ENCODE assay signal across 1 cellular context in the genomic region with DNA sequence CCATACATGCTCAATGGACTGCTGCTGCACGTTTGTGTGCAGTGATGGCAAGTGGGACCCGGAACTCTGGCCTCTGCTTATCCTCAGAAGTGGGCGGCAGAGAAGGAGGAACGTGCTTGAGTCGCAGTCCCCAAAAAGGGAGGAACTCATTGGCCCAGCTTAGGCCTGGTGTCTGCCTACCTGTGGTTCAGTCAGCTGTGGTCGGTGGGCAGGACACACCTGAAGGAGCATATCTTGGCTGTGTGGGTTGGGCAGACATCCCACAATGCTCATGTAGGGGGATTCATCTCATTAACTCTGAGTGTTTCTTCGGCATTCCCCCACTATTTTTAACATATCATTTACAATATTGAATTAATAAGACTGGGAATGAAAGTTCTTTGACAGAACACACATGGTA.
TF ChIP-seq lines count a peak whose summit lies in the region.

No MANE protein-coding gene starts in this region.

TF ChIP-seq in GM12878, 131 proteins besides CTCF, POLR2A, EP300 and RAD21 (continued from another document and continues in another):
- TF ChIP-seq, protein P1, sequence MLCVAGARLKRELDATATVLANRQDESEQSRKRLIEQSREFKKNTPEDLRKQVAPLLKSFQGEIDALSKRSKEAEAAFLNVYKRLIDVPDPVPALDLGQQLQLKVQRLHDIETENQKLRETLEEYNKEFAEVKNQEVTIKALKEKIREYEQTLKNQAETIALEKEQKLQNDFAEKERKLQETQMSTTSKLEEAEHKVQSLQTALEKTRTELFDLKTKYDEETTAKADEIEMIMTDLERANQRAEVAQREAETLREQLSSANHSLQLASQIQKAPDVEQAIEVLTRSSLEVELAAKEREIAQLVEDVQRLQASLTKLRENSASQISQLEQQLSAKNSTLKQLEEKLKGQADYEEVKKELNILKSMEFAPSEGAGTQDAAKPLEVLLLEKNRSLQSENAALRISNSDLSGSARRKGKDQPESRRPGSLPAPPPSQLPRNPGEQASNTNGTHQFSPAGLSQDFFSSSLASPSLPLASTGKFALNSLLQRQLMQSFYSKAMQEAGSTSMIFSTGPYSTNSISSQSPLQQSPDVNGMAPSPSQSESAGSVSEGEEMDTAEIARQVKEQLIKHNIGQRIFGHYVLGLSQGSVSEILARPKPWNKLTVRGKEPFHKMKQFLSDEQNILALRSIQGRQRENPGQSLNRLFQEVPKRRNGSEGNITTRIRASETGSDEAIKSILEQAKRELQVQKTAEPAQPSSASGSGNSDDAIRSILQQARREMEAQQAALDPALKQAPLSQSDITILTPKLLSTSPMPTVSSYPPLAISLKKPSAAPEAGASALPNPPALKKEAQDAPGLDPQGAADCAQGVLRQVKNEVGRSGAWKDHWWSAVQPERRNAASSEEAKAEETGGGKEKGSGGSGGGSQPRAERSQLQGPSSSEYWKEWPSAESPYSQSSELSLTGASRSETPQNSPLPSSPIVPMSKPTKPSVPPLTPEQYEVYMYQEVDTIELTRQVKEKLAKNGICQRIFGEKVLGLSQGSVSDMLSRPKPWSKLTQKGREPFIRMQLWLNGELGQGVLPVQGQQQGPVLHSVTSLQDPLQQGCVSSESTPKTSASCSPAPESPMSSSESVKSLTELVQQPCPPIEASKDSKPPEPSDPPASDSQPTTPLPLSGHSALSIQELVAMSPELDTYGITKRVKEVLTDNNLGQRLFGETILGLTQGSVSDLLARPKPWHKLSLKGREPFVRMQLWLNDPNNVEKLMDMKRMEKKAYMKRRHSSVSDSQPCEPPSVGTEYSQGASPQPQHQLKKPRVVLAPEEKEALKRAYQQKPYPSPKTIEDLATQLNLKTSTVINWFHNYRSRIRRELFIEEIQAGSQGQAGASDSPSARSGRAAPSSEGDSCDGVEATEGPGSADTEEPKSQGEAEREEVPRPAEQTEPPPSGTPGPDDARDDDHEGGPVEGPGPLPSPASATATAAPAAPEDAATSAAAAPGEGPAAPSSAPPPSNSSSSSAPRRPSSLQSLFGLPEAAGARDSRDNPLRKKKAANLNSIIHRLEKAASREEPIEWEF (IDR thresholded peaks at IDR 0.05; ENCODE audit: insufficient replicate concordance, low read depth, low read length) = no peak
- TF ChIP-seq TCF12 (IDR thresholded peaks at IDR 0.05; ENCODE audit: low read depth, low read length) (0 out of 2 replicates have a peak, but pooled peaks have one; percentile 29), LARP7 (IDR thresholded peaks at IDR 0.05) (no peak), SREBF2 (IDR thresholded peaks at IDR 0.05; ENCODE audit: low read length) (no peak), ZBED1 (IDR thresholded peaks at IDR 0.05; ENCODE audit: borderline replicate concordance) (peak; percentile 29; the same call in 1 of the 2 replicates), HDAC6 (IDR thresholded peaks at IDR 0.05; ENCODE audit: unreplicated experiment) (no peak), PRDM15 (CRISPR knock-in tag; IDR thresholded peaks at IDR 0.05) (no peak), ZSCAN29 (IDR thresholded peaks at IDR 0.05) (no peak), NFXL1 (IDR thresholded peaks at IDR 0.05; ENCODE audit: borderline replicate concordance) (no peak), KDM1A (IDR thresholded peaks at IDR 0.05; ENCODE audit: borderline replicate concordance) (no peak), SMAD1 (IDR thresholded peaks at IDR 0.05; ENCODE audit: low read depth, partially characterized antibody) (no peak), NRF1 (conservative IDR thresholded peaks at IDR 0.05; ENCODE audit: low read depth, low read length) (no peak), NR2C2 (IDR thresholded peaks at IDR 0.05; ENCODE audit: borderline replicate concordance, control insufficient read depth, insufficient read length, low read depth) (no peak), ZNF592 (IDR thresholded peaks at IDR 0.05) (no peak), EZH2 (IDR thresholded peaks at IDR 0.05; ENCODE audit: borderline replicate concordance, control insufficient read depth, low read depth, low read length) (no peak), JUND (IDR thresholded peaks at IDR 0.05; ENCODE audit: low read depth, low read length) (no peak), STAT3 (IDR thresholded peaks at IDR 0.05; ENCODE audit: low read depth, low read length) (no peak), CBX5 (IDR thresholded peaks at IDR 0.05; ENCODE audit: low read depth) (no peak), SUZ12 (IDR thresholded peaks at IDR 0.05; ENCODE audit: unreplicated experiment) (no peak), FOXM1 (IDR thresholded peaks at IDR 0.05; ENCODE audit: low read depth, low read length) (peak; percentile 64; the same call in 1 of the 2 replicates)
- TF ChIP-seq, protein P2, sequence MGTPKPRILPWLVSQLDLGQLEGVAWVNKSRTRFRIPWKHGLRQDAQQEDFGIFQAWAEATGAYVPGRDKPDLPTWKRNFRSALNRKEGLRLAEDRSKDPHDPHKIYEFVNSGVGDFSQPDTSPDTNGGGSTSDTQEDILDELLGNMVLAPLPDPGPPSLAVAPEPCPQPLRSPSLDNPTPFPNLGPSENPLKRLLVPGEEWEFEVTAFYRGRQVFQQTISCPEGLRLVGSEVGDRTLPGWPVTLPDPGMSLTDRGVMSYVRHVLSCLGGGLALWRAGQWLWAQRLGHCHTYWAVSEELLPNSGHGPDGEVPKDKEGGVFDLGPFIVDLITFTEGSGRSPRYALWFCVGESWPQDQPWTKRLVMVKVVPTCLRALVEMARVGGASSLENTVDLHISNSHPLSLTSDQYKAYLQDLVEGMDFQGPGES (IDR thresholded peaks at IDR 0.05) = no peak
- TF ChIP-seq, protein P3, sequence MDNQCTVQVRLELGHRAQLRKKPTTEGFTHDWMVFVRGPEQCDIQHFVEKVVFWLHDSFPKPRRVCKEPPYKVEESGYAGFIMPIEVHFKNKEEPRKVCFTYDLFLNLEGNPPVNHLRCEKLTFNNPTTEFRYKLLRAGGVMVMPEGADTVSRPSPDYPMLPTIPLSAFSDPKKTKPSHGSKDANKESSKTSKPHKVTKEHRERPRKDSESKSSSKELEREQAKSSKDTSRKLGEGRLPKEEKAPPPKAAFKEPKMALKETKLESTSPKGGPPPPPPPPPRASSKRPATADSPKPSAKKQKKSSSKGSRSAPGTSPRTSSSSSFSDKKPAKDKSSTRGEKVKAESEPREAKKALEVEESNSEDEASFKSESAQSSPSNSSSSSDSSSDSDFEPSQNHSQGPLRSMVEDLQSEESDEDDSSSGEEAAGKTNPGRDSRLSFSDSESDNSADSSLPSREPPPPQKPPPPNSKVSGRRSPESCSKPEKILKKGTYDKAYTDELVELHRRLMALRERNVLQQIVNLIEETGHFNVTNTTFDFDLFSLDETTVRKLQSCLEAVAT (IDR thresholded peaks at IDR 0.05) = no peak
- TF ChIP-seq, protein P4, sequence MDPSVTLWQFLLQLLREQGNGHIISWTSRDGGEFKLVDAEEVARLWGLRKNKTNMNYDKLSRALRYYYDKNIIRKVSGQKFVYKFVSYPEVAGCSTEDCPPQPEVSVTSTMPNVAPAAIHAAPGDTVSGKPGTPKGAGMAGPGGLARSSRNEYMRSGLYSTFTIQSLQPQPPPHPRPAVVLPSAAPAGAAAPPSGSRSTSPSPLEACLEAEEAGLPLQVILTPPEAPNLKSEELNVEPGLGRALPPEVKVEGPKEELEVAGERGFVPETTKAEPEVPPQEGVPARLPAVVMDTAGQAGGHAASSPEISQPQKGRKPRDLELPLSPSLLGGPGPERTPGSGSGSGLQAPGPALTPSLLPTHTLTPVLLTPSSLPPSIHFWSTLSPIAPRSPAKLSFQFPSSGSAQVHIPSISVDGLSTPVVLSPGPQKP (IDR thresholded peaks at IDR 0.05; ENCODE audit: low read depth, low read length) = no peak
- TF ChIP-seq, protein P5, sequence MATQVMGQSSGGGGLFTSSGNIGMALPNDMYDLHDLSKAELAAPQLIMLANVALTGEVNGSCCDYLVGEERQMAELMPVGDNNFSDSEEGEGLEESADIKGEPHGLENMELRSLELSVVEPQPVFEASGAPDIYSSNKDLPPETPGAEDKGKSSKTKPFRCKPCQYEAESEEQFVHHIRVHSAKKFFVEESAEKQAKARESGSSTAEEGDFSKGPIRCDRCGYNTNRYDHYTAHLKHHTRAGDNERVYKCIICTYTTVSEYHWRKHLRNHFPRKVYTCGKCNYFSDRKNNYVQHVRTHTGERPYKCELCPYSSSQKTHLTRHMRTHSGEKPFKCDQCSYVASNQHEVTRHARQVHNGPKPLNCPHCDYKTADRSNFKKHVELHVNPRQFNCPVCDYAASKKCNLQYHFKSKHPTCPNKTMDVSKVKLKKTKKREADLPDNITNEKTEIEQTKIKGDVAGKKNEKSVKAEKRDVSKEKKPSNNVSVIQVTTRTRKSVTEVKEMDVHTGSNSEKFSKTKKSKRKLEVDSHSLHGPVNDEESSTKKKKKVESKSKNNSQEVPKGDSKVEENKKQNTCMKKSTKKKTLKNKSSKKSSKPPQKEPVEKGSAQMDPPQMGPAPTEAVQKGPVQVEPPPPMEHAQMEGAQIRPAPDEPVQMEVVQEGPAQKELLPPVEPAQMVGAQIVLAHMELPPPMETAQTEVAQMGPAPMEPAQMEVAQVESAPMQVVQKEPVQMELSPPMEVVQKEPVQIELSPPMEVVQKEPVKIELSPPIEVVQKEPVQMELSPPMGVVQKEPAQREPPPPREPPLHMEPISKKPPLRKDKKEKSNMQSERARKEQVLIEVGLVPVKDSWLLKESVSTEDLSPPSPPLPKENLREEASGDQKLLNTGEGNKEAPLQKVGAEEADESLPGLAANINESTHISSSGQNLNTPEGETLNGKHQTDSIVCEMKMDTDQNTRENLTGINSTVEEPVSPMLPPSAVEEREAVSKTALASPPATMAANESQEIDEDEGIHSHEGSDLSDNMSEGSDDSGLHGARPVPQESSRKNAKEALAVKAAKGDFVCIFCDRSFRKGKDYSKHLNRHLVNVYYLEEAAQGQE (IDR thresholded peaks at IDR 0.05; ENCODE audit: low read depth, low read length) = no peak
- TF ChIP-seq, protein P6, sequence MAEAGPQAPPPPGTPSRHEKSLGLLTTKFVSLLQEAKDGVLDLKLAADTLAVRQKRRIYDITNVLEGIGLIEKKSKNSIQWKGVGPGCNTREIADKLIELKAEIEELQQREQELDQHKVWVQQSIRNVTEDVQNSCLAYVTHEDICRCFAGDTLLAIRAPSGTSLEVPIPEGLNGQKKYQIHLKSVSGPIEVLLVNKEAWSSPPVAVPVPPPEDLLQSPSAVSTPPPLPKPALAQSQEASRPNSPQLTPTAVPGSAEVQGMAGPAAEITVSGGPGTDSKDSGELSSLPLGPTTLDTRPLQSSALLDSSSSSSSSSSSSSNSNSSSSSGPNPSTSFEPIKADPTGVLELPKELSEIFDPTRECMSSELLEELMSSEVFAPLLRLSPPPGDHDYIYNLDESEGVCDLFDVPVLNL (IDR thresholded peaks at IDR 0.05; ENCODE audit: low read depth, low read length) = no peak
